Comparison of ENCODE assay signal across 1 cellular context in the genomic region with DNA sequence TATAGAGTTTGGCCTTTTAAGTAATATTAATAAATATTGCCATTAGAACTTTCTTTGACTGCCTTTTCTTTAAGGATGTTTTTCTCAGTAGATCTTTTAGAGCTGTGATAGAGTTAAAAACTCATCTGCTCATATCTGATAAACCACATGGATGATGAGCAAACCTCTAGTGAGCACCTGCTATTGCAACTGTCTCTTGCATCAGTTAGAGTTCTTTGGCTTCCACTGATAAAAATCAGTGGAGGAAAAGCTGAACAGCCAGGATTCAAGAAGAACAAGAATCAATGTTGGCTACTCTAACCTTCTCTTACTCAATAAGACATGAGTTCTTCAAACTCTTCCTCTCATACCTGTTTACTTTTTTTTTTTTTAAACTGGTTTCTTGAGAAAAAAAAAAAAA.
TF ChIP-seq lines count a peak whose summit lies in the region.

No MANE protein-coding gene starts in this region.

TF ChIP-seq in K562, 482 proteins besides CTCF, POLR2A, EP300 and RAD21:
- TF ChIP-seq CBFA2T3 (IDR thresholded peaks at IDR 0.05) (peak; percentile 10; the same call in 1 of the 2 replicates), CBFA2T2 (conservative IDR thresholded peaks at IDR 0.05) (0 out of 2 replicates have a peak, but pooled peaks have one; percentile 14), CEBPG (CRISPR knock-in tag; IDR thresholded peaks at IDR 0.05) (no peak), CEBPG (tag; conservative IDR thresholded peaks at IDR 0.05 in 1 of 2, IDR thresholded peaks at IDR 0.05 in 1 of 2) (peak; percentile 54 to 56; a peak in 2 of 4 replicates), TRIM24 (IDR thresholded peaks at IDR 0.05) (peak in 1 of 2 experiments; percentile 31; a peak in 2 of 4 replicates), ATF4 (CRISPR knock-in tag; IDR thresholded peaks at IDR 0.05) (no peak), ZNF57 (CRISPR knock-in tag; IDR thresholded peaks at IDR 0.05) (no peak), TAL1 (IDR thresholded peaks at IDR 0.05) (peak; percentile 38), CTBP1 (IDR thresholded peaks at IDR 0.05; ENCODE audit: borderline replicate concordance) (peak; percentile 54; the same call in 1 of the 2 replicates), ZEB2 (IDR thresholded peaks at IDR 0.05) (0 out of 2 replicates have a peak, but pooled peaks have one; percentile 45), SMARCA4 (IDR thresholded peaks at IDR 0.05) (no peak; the same call in 1 of the 2 replicates)
- TF ChIP-seq, protein P1, sequence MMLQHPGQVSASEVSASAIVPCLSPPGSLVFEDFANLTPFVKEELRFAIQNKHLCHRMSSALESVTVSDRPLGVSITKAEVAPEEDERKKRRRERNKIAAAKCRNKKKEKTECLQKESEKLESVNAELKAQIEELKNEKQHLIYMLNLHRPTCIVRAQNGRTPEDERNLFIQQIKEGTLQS (IDR thresholded peaks at IDR 0.05) = peak; percentile 46; the same call in 1 of the 2 replicates
- TF ChIP-seq, protein P1 (CRISPR knock-in tag; conservative IDR thresholded peaks at IDR 0.05) = no peak
